Comparison of ENCODE assay signal across 8 cellular contexts in genomic region chr15:79896131-79896633, GRCh38. TPM values are rescaled to one million over a fixed set of nuclear protein-coding genes. Genes with fewer than 3 reads are reported as not detected.
A peak's percentile ranks its signal among the peaks of the same experiment; 100 is the strongest.
DNase-seq lines count a peak whose midpoint lies in the region; ATAC-seq and TF ChIP-seq lines count a peak whose summit lies in the region.

No MANE protein-coding gene starts in this region.

- TF ChIP-seq CTCF in 22Rv1 (IDR thresholded peaks at IDR 0.05) (no peak), ascending aorta (IDR thresholded peaks at IDR 0.05) (no peak), tibial artery (IDR thresholded peaks at IDR 0.05) (no peak)

- H3K27ac ChIP-seq in 22Rv1 (peak overlapping the region; percentile 84), ascending aorta (peak overlapping the region; percentile 96 to 97), tibial artery (peak overlapping the region; percentile 94 to 96)

- H3K4me3 ChIP-seq in ascending aorta: peak overlapping the region; percentile 74 to 83
- peak overlapping the region; percentile 73 to 94 for H3K4me3 ChIP-seq in tibial artery

- H3K36me3 ChIP-seq in ascending aorta: no peaks in the 10 kb centered on the region
- H3K36me3 ChIP-seq in tibial artery: no peaks in the 10 kb centered on the region

- H3K27me3 ChIP-seq in ascending aorta (no peaks in the 10 kb centered on the region), tibial artery (no peaks in the 10 kb centered on the region)

- intact Hi-C loops in ascending aorta (cut with DNase I): loop anchor here (1.0 to 5.0 kb wide), 5 partner anchors 27 to 276 kb away; partner anchors contain the start of genes FAH and ZFAND6
- intact Hi-C loops in tibial artery (cut with DNase I; ENCODE audit: low total_unique reads): no loop called here

- ATAC-seq in GM18858 (IDR thresholded peaks at IDR 0.05; ENCODE audit: unreplicated experiment): peak; percentile 22
- ATAC-seq in HG03432 (IDR thresholded peaks at IDR 0.05; ENCODE audit: unreplicated experiment): peak; percentile 30
- peak; percentile 10 for ATAC-seq in left lobe of liver
- ATAC-seq in HG02884 (IDR thresholded peaks at IDR 0.05; ENCODE audit: unreplicated experiment): no peak

- DNase-seq in ascending aorta (ENCODE audit: low spot score in 2 of 2): no peak
- no peak for DNase-seq in left lobe of liver (ENCODE audit: low spot score)
- no peak for DNase-seq in tibial artery
- no peak for DNase-seq in activated gamma-delta T cell treated with Interleukin-2 at 50 U/mL for 16 hours

- H3K4me1 ChIP-seq in ascending aorta (no peaks in the 10 kb centered on the region), tibial artery (peaks cover 0 to 14% (median 2%) of the 10 kb centered on the region in 4 donors)

- no peaks in the 10 kb centered on the region for H3K9me3 ChIP-seq in ascending aorta
- no peaks in the 10 kb centered on the region for H3K9me3 ChIP-seq in tibial artery

RNA-seq across cellular contexts. Expression of gene MTHFS, which starts 0.6 kb away (rescaled TPM):
- total RNA-seq in ascending aorta (0.75 TPM), left lobe of liver (164 TPM)

Comparison
In these comparisons a context has a peak if more than half of its experiments do, and no peak if none do; other contexts are left out.
1. RNA of gene MTHFS, which starts 0.6 kb away (total RNA-seq): 164 TPM in left lobe of liver (single experiment); 0.75 TPM in ascending aorta (single experiment); every median in the first group is over 10 times any median in the second.
2. Peak in every context shown above with its lines, with median percentiles within 50 percentile points of each other: H3K27ac ChIP-seq.